ENCODE assay signal across 16 cellular contexts in the genomic region with DNA sequence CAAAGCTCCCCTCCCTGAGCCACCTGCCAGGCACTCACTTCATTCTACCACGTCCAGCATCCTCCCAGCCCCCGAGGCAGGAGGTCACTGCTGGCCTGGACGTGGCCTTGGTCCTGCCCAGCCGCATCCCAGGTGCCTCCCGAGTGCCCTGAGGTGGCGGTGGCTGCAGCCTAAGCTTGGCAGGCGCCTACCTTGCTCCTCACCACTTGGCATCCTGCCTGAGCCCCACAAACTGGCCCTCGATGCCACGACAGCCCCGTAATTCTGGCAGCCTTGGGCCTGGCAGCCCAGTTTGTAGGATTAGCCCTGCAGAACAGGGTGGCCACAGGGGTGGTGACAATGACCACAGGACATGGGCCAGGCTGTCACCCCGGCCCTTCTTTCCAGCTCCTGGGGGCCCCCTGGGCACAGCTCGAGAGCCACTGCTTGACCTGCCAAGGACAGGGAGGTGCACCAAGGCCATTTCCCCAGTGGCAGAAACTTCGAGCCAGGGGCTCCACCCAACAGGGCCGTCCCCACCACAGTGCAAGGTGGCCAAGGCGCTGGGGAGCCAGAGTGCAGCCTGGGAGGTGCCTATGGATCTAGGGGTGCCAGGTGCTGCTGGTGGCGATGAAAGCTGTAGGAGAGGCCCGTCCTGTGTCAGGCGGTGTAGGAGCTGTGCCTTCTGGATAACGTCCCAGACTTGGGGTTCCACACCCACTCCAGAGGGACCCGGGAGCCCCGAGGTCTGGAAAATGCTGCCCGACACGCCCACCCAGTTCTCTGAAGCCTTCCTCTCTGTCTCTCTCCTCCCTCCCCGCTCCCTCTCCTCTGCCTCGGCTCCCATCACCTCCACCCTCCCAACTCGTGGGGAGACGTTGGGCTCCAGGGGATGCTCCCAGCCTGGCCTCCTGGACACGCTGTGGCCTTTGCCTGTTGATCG. TPM values are rescaled to one million over a fixed set of nuclear protein-coding genes. Genes with fewer than 3 reads are reported as not detected.
DNase-seq lines count a peak whose midpoint lies in the region; ATAC-seq and TF ChIP-seq lines count a peak whose summit lies in the region.
"Had no signal": no experiment of that assay in that cellular context is flagged by ENCODE, and none has a peak within 500 bp of the region (broad histone marks: within the 10 kb centered on the region; RNA-seq: fewer than 3 reads in every experiment).

No MANE protein-coding gene starts in this region.

- H4K20me1 ChIP-seq in BLaER1 (peaks cover 58% of the 10 kb centered on the region), mammary epithelial cell (ENCODE audit: insufficient read depth, low read length) (no peaks in the 10 kb centered on the region)

- TF ChIP-seq CTCF in Panc1 (IDR thresholded peaks at IDR 0.05): no peak
- no peak for TF ChIP-seq CTCF in sigmoid colon (IDR thresholded peaks at IDR 0.05)
- TF ChIP-seq CTCF in mammary epithelial cell (conservative IDR thresholded peaks at IDR 0.05 in 1 of 2, IDR thresholded peaks at IDR 0.05 in 1 of 2; ENCODE audit: extremely low read depth in 1 of 2, insufficient read depth in 1 of 2, low read depth in 1 of 2, low read length in 2 of 2): no peak

- intact Hi-C loops in Panc1 (cut with micrococcal nuclease; ENCODE audit: unreplicated experiment): no loop called here
- intact Hi-C loops in left ventricle myocardium superior (cut with micrococcal nuclease): no loop called here
- intact Hi-C loops in sigmoid colon (cut with DNase I): no loop called here
- intact Hi-C loops in mammary epithelial cell (cut with micrococcal nuclease): no loop called here

- WGBS in sigmoid colon, 2 donors: 75 to 89% methylated on average over 29 of the region's 29 CpGs
- WGBS in mammary epithelial cell (ENCODE audit: low coverage, missing lambda C conversion rate): 74% methylated on average over 23 of the region's 29 CpGs

- BruUV-seq in Panc1 (replicated peaks; lab: Mats Ljungman, UMichigan) (no TSS peak), mammary epithelial cell (replicated peaks; lab: Mats Ljungman, UMichigan) (no TSS peak)

- POLR2A ChIA-PET in Panc1 (lab: Charles Lee): interaction anchor here (0.5 kb wide), 1 partner anchor 763 kb away, joined by 3 read pairs; no protein-coding TSS in a partner anchor

- DNase-seq in Panc1 (ENCODE audit: low read depth, low spot score): no peak
- DNase-seq in left ventricle myocardium superior: peak; percentile 36
- peak; percentile 54 for DNase-seq in sigmoid colon
- no peak for DNase-seq in mammary epithelial cell
- DNase-seq: AML-193; CD8-positive, alpha-beta T cell; GF-D8; KG1; NCI-H1092 treated with DMSO at 0.1 percent for 48 hours; NCI-H1694; NCI-H345; NCI-H748 treated with DMSO at 0.1 percent for 48 hours; SIG-M5 had no signal

- no peaks in the 10 kb centered on the region for H3K9me3 ChIP-seq in BLaER1
- no peaks in the 10 kb centered on the region for H3K9me3 ChIP-seq in Panc1 (ENCODE audit: control insufficient read depth, insufficient read depth, low read depth, low read length)
- no peaks in the 10 kb centered on the region for H3K9me3 ChIP-seq in sigmoid colon
- H3K9me3 ChIP-seq in mammary epithelial cell (replicated peaks; ENCODE audit: insufficient read depth, low read length): no peaks in the 10 kb centered on the region

- no peak for TF ChIP-seq POLR2A in sigmoid colon (IDR thresholded peaks at IDR 0.05)

- peaks cover 22% of the 10 kb centered on the region; the same call in 1 of the 2 replicates for H3K27me3 ChIP-seq in BLaER1
- no peaks in the 10 kb centered on the region for H3K27me3 ChIP-seq in Panc1 (ENCODE audit: control insufficient read depth, insufficient read depth, low read length)
- peaks cover 0 to 8% (median 0%) of the 10 kb centered on the region in 3 donors for H3K27me3 ChIP-seq in sigmoid colon
- H3K27me3 ChIP-seq in mammary epithelial cell (ENCODE audit: insufficient read depth, low read length): peaks cover 3% of the 10 kb centered on the region

- ATAC-seq in Panc1 (0 out of 2 replicates have a peak, but pooled peaks have one; percentile 22), left ventricle myocardium superior (peak; percentile 44), HG03095 (IDR thresholded peaks at IDR 0.05; ENCODE audit: unreplicated experiment) (no peak), HG02678 (IDR thresholded peaks at IDR 0.05; ENCODE audit: unreplicated experiment) (no peak)
- ATAC-seq: CD8-positive, alpha-beta T cell had no signal

- no peak overlapping the region for H2AFZ ChIP-seq in mammary epithelial cell (ENCODE audit: low read depth, low read length)

- H3K4me3 ChIP-seq in BLaER1 (no peak overlapping the region), Panc1 (ENCODE audit: low read depth in 2 of 2, low read length in 2 of 2) (no peak overlapping the region), sigmoid colon (no peak overlapping the region), mammary epithelial cell (replicated peaks in 1 of 3; ENCODE audit: insufficient read depth in 1 of 3, low read depth in 2 of 3, low read length in 3 of 3) (no peak overlapping the region)

- no peaks in the 10 kb centered on the region for H3K79me2 ChIP-seq in mammary epithelial cell (ENCODE audit: insufficient read depth, low read length)

- H3K27ac ChIP-seq in BLaER1 (no peak overlapping the region), Panc1 (ENCODE audit: low read length) (no peak overlapping the region), sigmoid colon (no peak overlapping the region), mammary epithelial cell (ENCODE audit: insufficient read depth, low read depth, low read length) (no peak overlapping the region)

- peaks cover 34% of the 10 kb centered on the region for H3K4me1 ChIP-seq in BLaER1
- H3K4me1 ChIP-seq in Panc1 (ENCODE audit: control insufficient read depth, insufficient read depth, low read length): peaks cover 3% of the 10 kb centered on the region; the same call in 1 of the 2 replicates
- H3K4me1 ChIP-seq in sigmoid colon: no peaks in the 10 kb centered on the region
- no peaks in the 10 kb centered on the region for H3K4me1 ChIP-seq in mammary epithelial cell (ENCODE audit: insufficient read depth, low read length)

- peaks cover 11% of the 10 kb centered on the region; the same call in 1 of the 2 replicates for H3K36me3 ChIP-seq in BLaER1
- H3K36me3 ChIP-seq in Panc1 (ENCODE audit: control insufficient read depth, insufficient read depth, low read length): no peaks in the 10 kb centered on the region
- no peaks in the 10 kb centered on the region for H3K36me3 ChIP-seq in sigmoid colon
- no peaks in the 10 kb centered on the region for H3K36me3 ChIP-seq in mammary epithelial cell (ENCODE audit: insufficient read depth, low read length)

- in situ Hi-C loops in Panc1 (cut with HindIII; ENCODE audit: low pct_unique_long_range_greater_than_20kb, low sequenced_read_pairs) (no loop called here), mammary epithelial cell (cut with MboI; ENCODE audit: low sequenced_read_pairs in 2 of 2) (no loop called here)

- dilution Hi-C loops in mammary epithelial cell (cut with HindIII; ENCODE audit: low sequenced_read_pairs): no loop called here

- CTCF ChIA-PET in Panc1 (lab: Charles Lee) (no interaction called here), mammary epithelial cell (lab: Charles Lee; ENCODE audit: low non-redundant PET) (no interaction called here)

- H3K4me2 ChIP-seq in BLaER1 (peak overlapping the region; percentile 75; the same call in 1 of the 2 replicates), mammary epithelial cell (ENCODE audit: insufficient read depth, low read depth, low read length) (no peak overlapping the region)

- H3K9ac ChIP-seq in BLaER1 (no peak overlapping the region), mammary epithelial cell (ENCODE audit: insufficient read depth, low read length) (no peak overlapping the region)

- no peak for TF ChIP-seq EP300 in sigmoid colon (IDR thresholded peaks at IDR 0.05)

RNA-seq across cellular contexts. Expression of a gene that starts 18.4 kb away (rescaled TPM):
- total RNA-seq in Panc1 (2021; ENCODE audit: unreplicated experiment) (12.3 TPM), left ventricle myocardium superior (3.4 TPM), sigmoid colon (1 to 10 TPM in 3 of 4 donors, under 1 TPM in 1; 0.71 to 4.4 (median 2.0) TPM), mammary epithelial cell (under 1 TPM in 1 of 2 donors, not detected in 1; 0.14 TPM)
- polyA plus RNA-seq in Panc1 (2012; ENCODE audit: insufficient read length): 28.7 TPM
- polyA plus RNA-seq in sigmoid colon (1 to 10 TPM in 2 of 3 donors, under 1 TPM in 1; 0.60 to 4.0 (median 1.8) TPM), mammary epithelial cell (0.02 TPM)
- polyA minus RNA-seq in mammary epithelial cell: not detected

Comparison
In these comparisons a context has a peak if more than half of its experiments do, and no peak if none do; other contexts are left out.
1. ATAC-seq: peak in Panc1 (single experiment) and left ventricle myocardium superior (single experiment); none in HG03095 (single experiment) and HG02678 (single experiment).
2. DNase-seq: peak in left ventricle myocardium superior (single experiment) and sigmoid colon (single experiment); none in Panc1 (single experiment) and mammary epithelial cell (single experiment).